ENCODE assay signal across 6 cellular contexts in genomic region chr5:76612942-76613341, GRCh38. TPM values are rescaled to one million over a fixed set of nuclear protein-coding genes. Genes with fewer than 3 reads are reported as not detected.
"Had no signal": no experiment of that assay in that cellular context is flagged by ENCODE, and none has a peak within 500 bp of the region (broad histone marks: within the 10 kb centered on the region; RNA-seq: fewer than 3 reads in every experiment).

No MANE protein-coding gene starts in this region.

- H3K9me3 ChIP-seq: HAP-1 had no signal

- H3K9ac ChIP-seq: GM23248 had no signal

- H3K27ac ChIP-seq: GM23248 had no signal

- DNase-seq: GM23248, GOT3, H7, KBM-7 had no signal

- H3K36me3 ChIP-seq: HAP-1 had no signal

- H3K4me3 ChIP-seq: GM23248, HAP-1 had no signal

- H3K4me1 ChIP-seq: HAP-1 had no signal

- H2AFZ ChIP-seq: GM23248 had no signal

- ATAC-seq: HCT116 had no signal

RNA-seq across cellular contexts. Expression of gene F2RL2, which starts 10.3 kb away (rescaled TPM):
- total RNA-seq: GM23248 had no signal
- polyA plus RNA-seq: GM23248 had no signal
